In genomic region chr3:59737209-59737608, GRCh38 we compare ENCODE assay signal across 26 cellular contexts.
"Had no signal": no experiment of that assay in that cellular context is flagged by ENCODE, and none has a peak within 500 bp of the region (broad histone marks: within the 10 kb centered on the region; RNA-seq: fewer than 3 reads in every experiment).

No MANE protein-coding gene starts in this region.

- H3K4me3 Mint-ChIP-seq: activated CD4-positive, alpha-beta T cell treated with anti-CD3 and anti-CD28 coated beads, Interleukin-2, amount 10 ng/mL, durations not matched to agents 7 days and 5 days; activated CD8-positive, alpha-beta T cell treated with anti-CD3 and anti-CD28 coated beads for 36 hours; activated naive CD4-positive, alpha-beta T cell treated with anti-CD3 and anti-CD28 coated beads, Interleukin-2, amount 50 U/mL, for 24 hours; activated naive CD8-positive, alpha-beta T cell treated with anti-CD3 and anti-CD28 coated beads, Interleukin-2, amount 50 U/mL, for 24 hours; nephron; WTC11 had no signal

- H3K4me1 ChIP-seq: breast epithelium, colonic mucosa, testis, transverse colon, uterus had no signal

- H3K36me3 ChIP-seq: breast epithelium, colonic mucosa, transverse colon, uterus had no signal

- H3K9me3 Mint-ChIP-seq: activated CD4-positive, alpha-beta T cell treated with anti-CD3 and anti-CD28 coated beads, Interleukin-2, amount 10 ng/mL, durations not matched to agents 7 days and 5 days; activated CD8-positive, alpha-beta T cell treated with anti-CD3 and anti-CD28 coated beads for 36 hours; activated naive CD8-positive, alpha-beta T cell treated with anti-CD3 and anti-CD28 coated beads, Interleukin-2, amount 50 U/mL, for 24 hours; nephron; WTC11 had no signal

- H3K27me3 ChIP-seq: breast epithelium, colonic mucosa, testis, transverse colon, uterus had no signal

- H3K36me3 Mint-ChIP-seq: WTC11 had no signal

- H3K9me3 ChIP-seq: breast epithelium, colonic mucosa, mucosa of descending colon, testis, transverse colon, uterus had no signal

- H3K4me3 ChIP-seq: breast epithelium, colonic mucosa, dorsolateral prefrontal cortex, lung, mucosa of descending colon, smooth muscle cell, testis, transverse colon, uterus had no signal

- H3K27me3 Mint-ChIP-seq: activated naive CD4-positive, alpha-beta T cell treated with anti-CD3 and anti-CD28 coated beads, Interleukin-2, amount 50 U/mL, for 24 hours had no signal

- ATAC-seq: activated CD8-positive, alpha-beta T cell treated with anti-CD3 and anti-CD28 coated beads for 36 hours; activated naive CD8-positive, alpha-beta T cell treated with anti-CD3 and anti-CD28 coated beads, Interleukin-2, amount 50 U/mL, for 24 hours; left lobe of liver; mucosa of descending colon; sciatic nerve; stimulated activated naive CD8-positive, alpha-beta T cell treated with anti-CD3 and anti-CD28 coated beads, Interleukin-15, Interleukin-2, amounts not matched to agents 100 U/mL and 50 U/mL, for 24 hours; WTC11 had no signal

- DNase-seq: activated CD4-positive, alpha-beta T cell treated with anti-CD3 and anti-CD28 coated beads for 1 hour; activated CD4-positive, alpha-beta T cell treated with anti-CD3 and anti-CD28 coated beads, Interleukin-2, amount 10 ng/mL, durations not matched to agents 7 days and 5 days; activated CD8-positive, alpha-beta T cell treated with anti-CD3 and anti-CD28 coated beads for 36 hours; activated naive CD8-positive, alpha-beta T cell treated with anti-CD3 and anti-CD28 coated beads, Interleukin-2, amount 50 U/mL, for 24 hours; activated T-cell treated with anti-CD3 and anti-CD28 coated beads, Interleukin-2, amount 50 U/mL, for 48 hours; colonic mucosa; dorsolateral prefrontal cortex; effector memory CD4-positive, alpha-beta T cell; mesendoderm; mucosa of descending colon; posterior cingulate gyrus; stimulated activated CD4-positive, alpha-beta T cell treated with anti-CD3 and anti-CD28 coated beads, Interleukin-15, amount 100 ng/mL, for 24 hours; stimulated activated CD4-positive, alpha-beta T cell treated with anti-CD3 and anti-CD28 coated beads, Interleukin-2, amount 100 ng/mL, for 48 hours; stimulated activated naive CD8-positive, alpha-beta T cell treated with anti-CD3 and anti-CD28 coated beads, Interleukin-15, Interleukin-2, amounts not matched to agents 100 U/mL and 50 U/mL, for 24 hours; T-helper 2 cell; testis; transverse colon; uterus had no signal
